Comparison of ENCODE assay signal across 19 cellular contexts in the genomic region with DNA sequence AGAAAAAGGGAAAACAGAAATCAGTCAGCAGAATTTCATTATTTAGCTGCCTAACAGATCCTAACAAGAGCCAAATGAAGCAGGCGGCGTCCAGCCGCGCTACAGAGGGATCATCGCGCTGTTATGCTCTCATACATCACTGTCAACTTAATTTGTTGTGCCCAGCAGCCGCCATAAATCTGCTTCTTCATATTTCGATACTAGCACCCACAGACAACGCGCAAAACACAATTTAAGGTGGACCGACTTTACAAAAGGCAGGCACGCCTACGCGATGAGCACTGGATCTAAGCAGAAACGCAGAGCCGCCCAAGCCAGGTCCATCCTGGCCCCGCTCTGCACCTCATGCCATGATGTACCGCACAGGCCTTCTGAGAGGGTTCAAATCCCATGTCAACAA.
"Had no signal": no experiment of that assay in that cellular context is flagged by ENCODE, and none has a peak within 500 bp of the region (broad histone marks: within the 10 kb centered on the region; RNA-seq: fewer than 3 reads in every experiment).

No MANE protein-coding gene starts in this region.

- ATAC-seq: gastrocnemius medialis; stimulated activated naive CD8-positive, alpha-beta T cell treated with anti-CD3 and anti-CD28 coated beads, Interleukin-15, amount 100 ng/mL, for 72 hours; T-cell had no signal

- H3K27ac Mint-ChIP-seq: activated CD4-positive, alpha-beta T cell treated with anti-CD3 and anti-CD28 coated beads, Interleukin-2, amount 10 ng/mL, durations not matched to agents 24 days and 14 days; progenitor cell of endocrine pancreas; stimulated activated naive CD8-positive, alpha-beta T cell treated with anti-CD3 and anti-CD28 coated beads, Interleukin-15, amount 100 ng/mL, for 72 hours; T-cell had no signal

- H3K9me3 ChIP-seq: gastrocnemius medialis, sigmoid colon, thoracic aorta, uterus had no signal

- H3K27me3 ChIP-seq: gastrocnemius medialis, sigmoid colon, uterus had no signal

- H3K27ac ChIP-seq: coronary artery, epithelial cell of prostate, gastrocnemius medialis, sigmoid colon, thoracic aorta, uterus had no signal

- H3K9me3 Mint-ChIP-seq: activated CD4-positive, alpha-beta T cell treated with anti-CD3 and anti-CD28 coated beads, Interleukin-2, amount 10 ng/mL, durations not matched to agents 24 days and 14 days; stimulated activated naive CD8-positive, alpha-beta T cell treated with anti-CD3 and anti-CD28 coated beads, Interleukin-15, amount 100 ng/mL, for 72 hours; T-cell had no signal

- H3K4me1 ChIP-seq: uterus had no signal

- H3K27me3 Mint-ChIP-seq: activated CD4-positive, alpha-beta T cell treated with anti-CD3 and anti-CD28 coated beads, Interleukin-2, amount 10 ng/mL, durations not matched to agents 24 days and 14 days; progenitor cell of endocrine pancreas; stimulated activated naive CD8-positive, alpha-beta T cell treated with anti-CD3 and anti-CD28 coated beads, Interleukin-15, amount 100 ng/mL, for 72 hours; T-cell had no signal

- H3K4me3 Mint-ChIP-seq: activated CD4-positive, alpha-beta T cell treated with anti-CD3 and anti-CD28 coated beads, Interleukin-2, amount 10 ng/mL, durations not matched to agents 24 days and 14 days; stimulated activated naive CD8-positive, alpha-beta T cell treated with anti-CD3 and anti-CD28 coated beads, Interleukin-15, amount 100 ng/mL, for 72 hours; T-cell had no signal

- DNase-seq: activated CD4-positive, alpha-beta T cell treated with anti-CD3 and anti-CD28 coated beads, Interleukin-2, amount 10 ng/mL, durations not matched to agents 24 days and 14 days; activated CD8-positive, alpha-beta memory T cell treated with anti-CD3 and anti-CD28 coated beads for 24 hours; activated naive CD4-positive, alpha-beta T cell treated with Interleukin-2 at 50 U/mL for 16 hours; effector CD8-positive, alpha-beta T cell; gastrocnemius medialis; kidney; mesendoderm; sigmoid colon; stimulated activated CD4-positive, alpha-beta T cell treated with anti-CD3 and anti-CD28 coated beads, Interleukin-12 subunit alpha, Interleukin-12 subunit beta, amount 100 ng/mL, for 4 hours; stimulated activated CD4-positive, alpha-beta T cell treated with anti-CD3 and anti-CD28 coated beads, Interleukin-2, amount 100 ng/mL, for 48 hours; stimulated activated CD8-positive, alpha-beta memory T cell treated with anti-CD3 and anti-CD28 coated beads, Interleukin-4, amount 100 ng/mL, for 48 hours; stimulated activated naive CD8-positive, alpha-beta T cell treated with anti-CD3 and anti-CD28 coated beads, Interleukin-15, amount 100 ng/mL, for 72 hours; T-cell; T1000; uterus had no signal

- H3K36me3 ChIP-seq: uterus had no signal

- H3K4me3 ChIP-seq: coronary artery, gastrocnemius medialis, sigmoid colon, thoracic aorta, uterus had no signal

- FAIRE-seq: kidney had no signal
